In genomic region chr1:201809876-201810275, GRCh38 we compare ENCODE assay signal across 3 cellular contexts.
"Had no signal": no experiment of that assay in that cellular context is flagged by ENCODE, and none has a peak within 500 bp of the region (broad histone marks: within the 10 kb centered on the region; RNA-seq: fewer than 3 reads in every experiment).

No MANE protein-coding gene starts in this region.

- H3K4me3 ChIP-seq: GM12878 had no signal

- ATAC-seq: GM12878 had no signal

- DNase-seq: GDM1, GF-D8 had no signal
